Comparison of ENCODE assay signal across 16 cellular contexts in genomic region chr16:52398491-52398960, GRCh38.
DNase-seq lines count a peak whose midpoint lies in the region; FAIRE-seq and TF ChIP-seq lines count a peak whose summit lies in the region.
"Had no signal": no experiment of that assay in that cellular context is flagged by ENCODE, and none has a peak within 500 bp of the region (broad histone marks: within the 10 kb centered on the region; RNA-seq: fewer than 3 reads in every experiment).

No MANE protein-coding gene starts in this region.

- H3K27ac ChIP-seq in hepatocyte (peak overlapping the region; percentile 9), liver (ENCODE audit: low read depth in 1 of 2, low read length in 2 of 2) (peak overlapping the region; percentile 30 to 65), small intestine (ENCODE audit: low read depth in 1 of 2, low read length in 1 of 2) (peak overlapping the region in 1 of 2 donors; percentile 20), left ventricle myocardium inferior (replicated peaks) (no peak overlapping the region)
- H3K27ac ChIP-seq: BLaER1, GM23248 had no signal

- no peaks in the 10 kb centered on the region for H3K4me1 ChIP-seq in hepatocyte (ENCODE audit: insufficient read depth)
- H3K4me1 ChIP-seq in liver (ENCODE audit: control insufficient read depth in 4 of 4, insufficient read depth in 4 of 4, low read length in 3 of 4), result peaks cover 0 to 14% (median 3%) of the 10 kb centered on the region in 4 donors
- H3K4me1 ChIP-seq in small intestine (ENCODE audit: control insufficient read depth in 2 of 2, insufficient read depth in 1 of 2, low read depth in 1 of 2, low read length in 1 of 2), result peaks cover 0 to 2% of the 10 kb centered on the region in 2 donors
- H3K4me1 ChIP-seq in left ventricle myocardium inferior, result no peaks in the 10 kb centered on the region
- H3K4me1 ChIP-seq: BLaER1, HAP-1 had no signal

- H3K4me2 ChIP-seq in hepatocyte, result no peak overlapping the region
- H3K4me2 ChIP-seq: BLaER1 had no signal

- H4K20me1 ChIP-seq in hepatocyte (ENCODE audit: insufficient read depth, poor library complexity, severe bottlenecking), result no peaks in the 10 kb centered on the region
- H4K20me1 ChIP-seq: BLaER1 had no signal

- no peaks in the 10 kb centered on the region for H3K4me1 Mint-ChIP-seq in activated naive CD8-positive, alpha-beta T cell treated with anti-CD3 and anti-CD28 coated beads for 36 hours
- H3K4me1 Mint-ChIP-seq: CD14-positive monocyte; CD4-positive, alpha-beta memory T cell had no signal

- H3K9ac ChIP-seq in liver (ENCODE audit: low read depth in 1 of 2, low read length in 2 of 2), result no peak overlapping the region
- H3K9ac ChIP-seq: BLaER1, GM23248 had no signal

- no peaks in the 10 kb centered on the region for H3K9me2 ChIP-seq in hepatocyte (replicated peaks; ENCODE audit: insufficient read depth)

- H3K36me3 ChIP-seq in hepatocyte (replicated peaks; ENCODE audit: insufficient read depth, low read depth) (no peaks in the 10 kb centered on the region), liver (ENCODE audit: control insufficient read depth in 4 of 4, insufficient read depth in 3 of 4, low read depth in 1 of 4, low read length in 3 of 4) (no peaks in the 10 kb centered on the region), small intestine (ENCODE audit: control insufficient read depth in 2 of 2, insufficient read depth in 2 of 2, low read length in 2 of 2) (no peaks in the 10 kb centered on the region), left ventricle myocardium inferior (no peaks in the 10 kb centered on the region)
- H3K36me3 ChIP-seq: BLaER1, HAP-1 had no signal

- DNase-seq in DMS53 treated with DMSO at 0.1 percent for 48 hours (lab: John Stamatoyannopoulos, UW; ENCODE audit: unreplicated experiment) (peak; percentile 45), hepatocyte (ENCODE audit: low spot score) (peak; percentile 34), small intestine (peak; percentile 80), HT-29 (ENCODE audit: low spot score) (no peak), left ventricle myocardium inferior (no peak)
- no peak for DNase-seq in activated naive CD8-positive, alpha-beta T cell treated with anti-CD3 and anti-CD28 coated beads for 36 hours
- DNase-seq: 8988T; CD4-positive, alpha-beta memory T cell; GM23248 had no signal

- H3K9me3 ChIP-seq in hepatocyte (ENCODE audit: low read depth) (no peaks in the 10 kb centered on the region), liver (ENCODE audit: control insufficient read depth in 4 of 4, low read length in 3 of 4) (no peaks in the 10 kb centered on the region), small intestine (ENCODE audit: control insufficient read depth, low read depth) (no peaks in the 10 kb centered on the region), left ventricle myocardium inferior (replicated peaks) (no peaks in the 10 kb centered on the region)
- H3K9me3 ChIP-seq: BLaER1, HAP-1 had no signal

- 71% methylated on average over 3 of the region's 3 CpGs for WGBS in hepatocyte (ENCODE audit: low lambda C conversion rate, missing lambda C conversion rate)
- 17% methylated on average over 3 of the region's 3 CpGs for WGBS in liver
- 13 to 34% (median 27%) methylated on average over 3 of the region's 3 CpGs for WGBS in small intestine, 3 donors

- no peaks in the 10 kb centered on the region for H3K27me3 Mint-ChIP-seq in activated naive CD8-positive, alpha-beta T cell treated with anti-CD3 and anti-CD28 coated beads for 36 hours
- H3K27me3 Mint-ChIP-seq: CD4-positive, alpha-beta memory T cell had no signal

- H3K79me2 ChIP-seq in hepatocyte, result no peaks in the 10 kb centered on the region

- H3K9me3 Mint-ChIP-seq in activated naive CD8-positive, alpha-beta T cell treated with anti-CD3 and anti-CD28 coated beads for 36 hours, result no peaks in the 10 kb centered on the region

- H3K27ac Mint-ChIP-seq in activated naive CD8-positive, alpha-beta T cell treated with anti-CD3 and anti-CD28 coated beads for 36 hours, result no peak overlapping the region
- H3K27ac Mint-ChIP-seq: CD14-positive monocyte; CD4-positive, alpha-beta memory T cell had no signal

- intact Hi-C loops in left ventricle myocardium inferior (cut with micrococcal nuclease), result no loop called here

- H3K4me3 ChIP-seq in hepatocyte (no peak overlapping the region), liver (ENCODE audit: low read depth in 1 of 3, low read length in 3 of 3) (no peak overlapping the region), small intestine (ENCODE audit: low read depth in 1 of 2, low read length in 2 of 2) (no peak overlapping the region), left ventricle myocardium inferior (no peak overlapping the region)
- H3K4me3 ChIP-seq: BLaER1, GM23248, HAP-1 had no signal

- no peaks in the 10 kb centered on the region for H3K36me3 Mint-ChIP-seq in activated naive CD8-positive, alpha-beta T cell treated with anti-CD3 and anti-CD28 coated beads for 36 hours
- H3K36me3 Mint-ChIP-seq: CD14-positive monocyte; CD4-positive, alpha-beta memory T cell had no signal

- no peak for FAIRE-seq in small intestine (lab: Jason Lieb, UNC)
- FAIRE-seq: G401.6, GM12892, GM18507 had no signal

- H3K27me3 ChIP-seq in hepatocyte (no peaks in the 10 kb centered on the region), liver (ENCODE audit: control insufficient read depth in 4 of 4, insufficient read depth in 4 of 4, low read length in 3 of 4) (no peaks in the 10 kb centered on the region), small intestine (ENCODE audit: control insufficient read depth in 2 of 2, insufficient read depth in 2 of 2, low read length in 2 of 2) (no peaks in the 10 kb centered on the region), left ventricle myocardium inferior (ENCODE audit: low read depth) (no peaks in the 10 kb centered on the region)
- H3K27me3 ChIP-seq: BLaER1 had no signal

- TF ChIP-seq CTCF in hepatocyte (IDR thresholded peaks at IDR 0.05; ENCODE audit: poor library complexity), result no peak
- TF ChIP-seq CTCF in liver (IDR thresholded peaks at IDR 0.05; ENCODE audit: low read depth, low read length, missing input control), result no peak
- TF ChIP-seq CTCF in left ventricle myocardium inferior (IDR thresholded peaks at IDR 0.05; ENCODE audit: borderline replicate concordance), result no peak

- H2AFZ ChIP-seq in hepatocyte, result no peak overlapping the region
- H2AFZ ChIP-seq: GM23248 had no signal

- no peak overlapping the region for H3K4me3 Mint-ChIP-seq in activated naive CD8-positive, alpha-beta T cell treated with anti-CD3 and anti-CD28 coated beads for 36 hours
- H3K4me3 Mint-ChIP-seq: CD14-positive monocyte; CD4-positive, alpha-beta memory T cell had no signal

- peak; percentile 56 to 58 for TF ChIP-seq RAD21 in liver (IDR thresholded peaks at IDR 0.05)

TF ChIP-seq in liver, 16 proteins besides CTCF, POLR2A, EP300 and RAD21 (continues in another document):
- TF ChIP-seq NR2F2 (IDR thresholded peaks at IDR 0.05) (peak; percentile 64), FOXA2 (IDR thresholded peaks at IDR 0.05) (peak; percentile 92), SP1 (IDR thresholded peaks at IDR 0.05) (peak; percentile 79), JUND (IDR thresholded peaks at IDR 0.05) (peak in 1 of 2 donors; percentile 79), EGR1 (IDR thresholded peaks at IDR 0.05; ENCODE audit: low read depth in 2 of 2) (peak in 1 of 2 donors; percentile 17), RXRA (IDR thresholded peaks at IDR 0.05) (peak; percentile 85 to 96), REST (IDR thresholded peaks at IDR 0.05) (peak; percentile 67), TAF1 (conservative IDR thresholded peaks at IDR 0.05) (no peak), HNF4G (IDR thresholded peaks at IDR 0.05) (peak; percentile 38), YY1 (IDR thresholded peaks at IDR 0.05) (no peak), FOXA1 (IDR thresholded peaks at IDR 0.05) (peak; percentile 84), HNF4A (conservative IDR thresholded peaks at IDR 0.05) (peak; percentile 88 to 94), GABPA (IDR thresholded peaks at IDR 0.05 in 1 of 2, conservative IDR thresholded peaks at IDR 0.05 in 1 of 2) (peak in 1 of 2 donors; percentile 58), MAX (IDR thresholded peaks at IDR 0.05) (peak; percentile 80), ATF3 (IDR thresholded peaks at IDR 0.05) (no peak)

Comparison
In these comparisons a context has a peak if more than half of its experiments do, and no peak if none do; other contexts are left out.
1. DNase-seq: peak in DMS53 treated with DMSO at 0.1 percent for 48 hours (single experiment), hepatocyte (single experiment) and small intestine (single experiment); none in activated naive CD8-positive, alpha-beta T cell treated with anti-CD3 and anti-CD28 coated beads for 36 hours (single experiment), HT-29 (single experiment) and left ventricle myocardium inferior (single experiment).